Comparison of ENCODE assay signal across 1 cellular context in the genomic region with DNA sequence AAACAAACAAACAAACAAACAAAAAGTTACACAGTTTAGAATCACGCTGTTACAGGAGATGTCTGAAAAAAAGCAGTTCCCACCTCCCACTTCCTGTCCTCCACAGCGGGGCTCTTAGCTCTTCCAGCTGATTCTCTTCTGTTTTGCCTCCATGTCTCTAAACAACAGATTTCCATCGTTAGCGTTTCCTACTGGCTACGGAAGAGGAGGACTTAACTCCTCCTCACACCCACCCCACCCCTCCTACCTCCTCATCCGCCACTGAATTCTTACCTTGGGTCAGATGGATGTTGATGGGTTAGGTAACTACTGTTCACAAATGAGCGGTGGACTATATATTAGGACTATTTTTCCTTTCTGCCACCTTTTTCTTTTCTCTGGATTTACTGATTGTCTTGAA.
TF ChIP-seq lines count a peak whose summit lies in the region.

No MANE protein-coding gene starts in this region.

TF ChIP-seq in GM12891, 5 proteins besides CTCF, POLR2A, EP300 and RAD21:
- TF ChIP-seq PAX5 (IDR thresholded peaks at IDR 0.05; ENCODE audit: insufficient read depth, low read length, severe bottlenecking) (no peak), TAF1 (IDR thresholded peaks at IDR 0.05; ENCODE audit: low read depth, low read length) (no peak), POU2F2 (IDR thresholded peaks at IDR 0.05; ENCODE audit: low read depth, low read length) (no peak)
